ENCODE assay signal across 16 cellular contexts in the genomic region with DNA sequence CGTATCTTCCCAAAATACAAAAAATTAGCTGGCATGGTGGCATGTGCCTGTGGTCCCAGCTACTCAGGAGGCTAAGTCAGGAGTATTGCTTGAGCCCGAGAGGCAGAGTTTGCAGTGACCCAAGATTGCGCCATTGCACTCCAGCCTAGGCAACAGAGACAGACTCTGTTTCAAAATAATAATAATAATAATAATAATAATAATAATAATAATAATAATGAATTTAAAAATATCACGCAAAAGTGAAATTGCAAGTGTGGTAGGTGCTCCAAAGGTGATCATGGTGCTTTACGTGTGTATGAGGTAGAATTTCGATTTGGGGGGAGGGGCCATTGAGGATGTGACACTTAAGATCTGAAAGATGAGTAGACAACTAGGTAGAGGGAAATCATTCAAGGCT. TPM values are rescaled to one million over a fixed set of nuclear protein-coding genes. Genes with fewer than 3 reads are reported as not detected.
DNase-seq lines count a peak whose midpoint lies in the region; ATAC-seq lines count a peak whose summit lies in the region.
"Had no signal": no experiment of that assay in that cellular context is flagged by ENCODE, and none has a peak within 500 bp of the region (broad histone marks: within the 10 kb centered on the region; RNA-seq: fewer than 3 reads in every experiment).

No MANE protein-coding gene starts in this region.

- CTCF ChIA-PET in activated CD4-positive, alpha-beta memory T cell treated with anti-CD3 and anti-CD28 coated beads for 36 hours (lab: Charles Lee) = interaction anchor here (0.8 kb wide), 1 partner anchor 56 kb away, joined by 3 read pairs; no protein-coding TSS in a partner anchor
- CTCF ChIA-PET in activated CD4-positive, alpha-beta memory T cell treated with anti-CD3 and anti-CD28 coated beads, Interleukin-2, amount 10 ng/mL, durations not matched to agents 7 days and 5 days (lab: Charles Lee) = no interaction called here

- H3K36me3 Mint-ChIP-seq in T-helper 1 cell treated with Interleukin-12 subunit alpha and Interleukin-12 subunit beta and Interleukin-4 antibody, amounts not matched to agents 30 μg/mL and 1 μg/mL, for 36 hours (ENCODE audit: low read depth) = peaks cover 2% of the 10 kb centered on the region
- H3K36me3 Mint-ChIP-seq in activated CD4-positive, alpha-beta memory T cell treated with anti-CD3 and anti-CD28 coated beads for 36 hours = peaks cover 5% of the 10 kb centered on the region
- peaks cover 9% of the 10 kb centered on the region for H3K36me3 Mint-ChIP-seq in activated CD4-positive, alpha-beta memory T cell treated with anti-CD3 and anti-CD28 coated beads, Interleukin-2, amount 10 ng/mL, durations not matched to agents 7 days and 5 days (ENCODE audit: low read depth)
- H3K36me3 Mint-ChIP-seq in stimulated activated naive CD8-positive, alpha-beta T cell treated with anti-CD3 and anti-CD28 coated beads, Interleukin-15, Interleukin-2, amounts not matched to agents 100 ng/mL and 50 ng/mL, for 24 hours (ENCODE audit: low read depth) = peaks cover 7% of the 10 kb centered on the region

- peak overlapping the region; percentile 24 for H3K27ac Mint-ChIP-seq in T-helper 1 cell treated with Interleukin-12 subunit alpha and Interleukin-12 subunit beta and Interleukin-4 antibody, amounts not matched to agents 30 μg/mL and 1 μg/mL, for 36 hours
- peak overlapping the region; percentile 50 for H3K27ac Mint-ChIP-seq in activated CD4-positive, alpha-beta memory T cell treated with anti-CD3 and anti-CD28 coated beads for 36 hours
- no peak overlapping the region for H3K27ac Mint-ChIP-seq in activated CD4-positive, alpha-beta memory T cell treated with anti-CD3 and anti-CD28 coated beads, Interleukin-2, amount 10 ng/mL, durations not matched to agents 7 days and 5 days
- peak overlapping the region; percentile 8 for H3K27ac Mint-ChIP-seq in stimulated activated naive CD8-positive, alpha-beta T cell treated with anti-CD3 and anti-CD28 coated beads, Interleukin-15, Interleukin-2, amounts not matched to agents 100 ng/mL and 50 ng/mL, for 24 hours
- H3K27ac Mint-ChIP-seq in stimulated activated naive CD8-positive, alpha-beta T cell treated with anti-CD3 and anti-CD28 coated beads, Interleukin-15, amount 100 ng/mL, for 72 hours = no peak overlapping the region
- H3K27ac Mint-ChIP-seq: B cell; CD4-positive, alpha-beta T cell; CD8-positive, alpha-beta T cell had no signal

- ATAC-seq in stimulated activated naive CD8-positive, alpha-beta T cell treated with anti-CD3 and anti-CD28 coated beads, Interleukin-15, amount 100 ng/mL, for 72 hours = no peak
- ATAC-seq: A549; CD8-positive, alpha-beta T cell had no signal

- intact Hi-C loops in activated CD4-positive, alpha-beta memory T cell treated with anti-CD3 and anti-CD28 coated beads for 36 hours (cut with micrococcal nuclease) = no loop called here
- intact Hi-C loops in posterior cingulate gyrus (cut with DNase I) = no loop called here

- peaks cover 22% of the 10 kb centered on the region for H3K4me1 Mint-ChIP-seq in T-helper 1 cell treated with Interleukin-12 subunit alpha and Interleukin-12 subunit beta and Interleukin-4 antibody, amounts not matched to agents 30 μg/mL and 1 μg/mL, for 36 hours (ENCODE audit: low read depth)
- H3K4me1 Mint-ChIP-seq in activated CD4-positive, alpha-beta memory T cell treated with anti-CD3 and anti-CD28 coated beads for 36 hours (ENCODE audit: low read depth) = peaks cover 26% of the 10 kb centered on the region
- H3K4me1 Mint-ChIP-seq in activated CD4-positive, alpha-beta memory T cell treated with anti-CD3 and anti-CD28 coated beads, Interleukin-2, amount 10 ng/mL, durations not matched to agents 7 days and 5 days = peaks cover 24% of the 10 kb centered on the region
- peaks cover 31% of the 10 kb centered on the region for H3K4me1 Mint-ChIP-seq in stimulated activated naive CD8-positive, alpha-beta T cell treated with anti-CD3 and anti-CD28 coated beads, Interleukin-15, Interleukin-2, amounts not matched to agents 100 ng/mL and 50 ng/mL, for 24 hours (ENCODE audit: low read depth)
- H3K4me1 Mint-ChIP-seq in stimulated activated naive CD8-positive, alpha-beta T cell treated with anti-CD3 and anti-CD28 coated beads, Interleukin-15, amount 100 ng/mL, for 72 hours = peaks cover 47% of the 10 kb centered on the region

- H3K9me3 Mint-ChIP-seq in T-helper 1 cell treated with Interleukin-12 subunit alpha and Interleukin-12 subunit beta and Interleukin-4 antibody, amounts not matched to agents 30 μg/mL and 1 μg/mL, for 36 hours = peaks cover 31% of the 10 kb centered on the region
- H3K9me3 Mint-ChIP-seq in activated CD4-positive, alpha-beta memory T cell treated with anti-CD3 and anti-CD28 coated beads for 36 hours = peaks cover 9% of the 10 kb centered on the region
- H3K9me3 Mint-ChIP-seq in activated CD4-positive, alpha-beta memory T cell treated with anti-CD3 and anti-CD28 coated beads, Interleukin-2, amount 10 ng/mL, durations not matched to agents 7 days and 5 days = peaks cover 5% of the 10 kb centered on the region
- H3K9me3 Mint-ChIP-seq in stimulated activated naive CD8-positive, alpha-beta T cell treated with anti-CD3 and anti-CD28 coated beads, Interleukin-15, Interleukin-2, amounts not matched to agents 100 ng/mL and 50 ng/mL, for 24 hours = peaks cover 5% of the 10 kb centered on the region
- H3K9me3 Mint-ChIP-seq in stimulated activated naive CD8-positive, alpha-beta T cell treated with anti-CD3 and anti-CD28 coated beads, Interleukin-15, amount 100 ng/mL, for 72 hours = peaks cover 7 to 14% of the 10 kb centered on the region in 2 donors
- H3K9me3 Mint-ChIP-seq: CD4-positive, alpha-beta T cell had no signal

- H3K27me3 Mint-ChIP-seq in T-helper 1 cell treated with Interleukin-12 subunit alpha and Interleukin-12 subunit beta and Interleukin-4 antibody, amounts not matched to agents 30 μg/mL and 1 μg/mL, for 36 hours (ENCODE audit: low read depth) = peaks cover 41% of the 10 kb centered on the region
- H3K27me3 Mint-ChIP-seq in activated CD4-positive, alpha-beta memory T cell treated with anti-CD3 and anti-CD28 coated beads for 36 hours = peaks cover 17% of the 10 kb centered on the region
- H3K27me3 Mint-ChIP-seq in activated CD4-positive, alpha-beta memory T cell treated with anti-CD3 and anti-CD28 coated beads, Interleukin-2, amount 10 ng/mL, durations not matched to agents 7 days and 5 days = peaks cover 27% of the 10 kb centered on the region
- H3K27me3 Mint-ChIP-seq in stimulated activated naive CD8-positive, alpha-beta T cell treated with anti-CD3 and anti-CD28 coated beads, Interleukin-15, Interleukin-2, amounts not matched to agents 100 ng/mL and 50 ng/mL, for 24 hours = peaks cover 37% of the 10 kb centered on the region
- H3K27me3 Mint-ChIP-seq in stimulated activated naive CD8-positive, alpha-beta T cell treated with anti-CD3 and anti-CD28 coated beads, Interleukin-15, amount 100 ng/mL, for 72 hours = peaks cover 45% of the 10 kb centered on the region
- H3K27me3 Mint-ChIP-seq: CD4-positive, alpha-beta T cell had no signal

- POLR2A ChIA-PET in activated CD4-positive, alpha-beta memory T cell treated with anti-CD3 and anti-CD28 coated beads for 36 hours (lab: Charles Lee) = no interaction called here
- POLR2A ChIA-PET in activated CD4-positive, alpha-beta memory T cell treated with anti-CD3 and anti-CD28 coated beads, Interleukin-2, amount 10 ng/mL, durations not matched to agents 7 days and 5 days (lab: Charles Lee) = no interaction called here

- DNase-seq in T-helper 1 cell (no peak), posterior cingulate gyrus (no peak)
- no peak for DNase-seq in activated CD4-positive, alpha-beta memory T cell treated with anti-CD3 and anti-CD28 coated beads for 36 hours
- DNase-seq in activated CD4-positive, alpha-beta memory T cell treated with anti-CD3 and anti-CD28 coated beads, Interleukin-2, amount 10 ng/mL, durations not matched to agents 7 days and 5 days = no peak
- DNase-seq in stimulated activated naive CD8-positive, alpha-beta T cell treated with anti-CD3 and anti-CD28 coated beads, Interleukin-15, amount 100 ng/mL, for 72 hours = no peak
- DNase-seq: AML-193; Caco-2; Calu3; CD4-positive, alpha-beta T cell; CD8-positive, alpha-beta T cell; DMS79 treated with DMSO at 0.1 percent for 48 hours; GF-D8 had no signal

- no peak overlapping the region for H3K4me3 Mint-ChIP-seq in T-helper 1 cell treated with Interleukin-12 subunit alpha and Interleukin-12 subunit beta and Interleukin-4 antibody, amounts not matched to agents 30 μg/mL and 1 μg/mL, for 36 hours
- no peak overlapping the region for H3K4me3 Mint-ChIP-seq in activated CD4-positive, alpha-beta memory T cell treated with anti-CD3 and anti-CD28 coated beads for 36 hours
- no peak overlapping the region for H3K4me3 Mint-ChIP-seq in activated CD4-positive, alpha-beta memory T cell treated with anti-CD3 and anti-CD28 coated beads, Interleukin-2, amount 10 ng/mL, durations not matched to agents 7 days and 5 days
- no peak overlapping the region for H3K4me3 Mint-ChIP-seq in stimulated activated naive CD8-positive, alpha-beta T cell treated with anti-CD3 and anti-CD28 coated beads, Interleukin-15, Interleukin-2, amounts not matched to agents 100 ng/mL and 50 ng/mL, for 24 hours
- no peak overlapping the region for H3K4me3 Mint-ChIP-seq in stimulated activated naive CD8-positive, alpha-beta T cell treated with anti-CD3 and anti-CD28 coated beads, Interleukin-15, amount 100 ng/mL, for 72 hours
- H3K4me3 Mint-ChIP-seq: B cell; CD4-positive, alpha-beta T cell; CD8-positive, alpha-beta T cell had no signal

RNA-seq across cellular contexts. Expression of gene HPSE, which starts 4.9 kb away (rescaled TPM):
- total RNA-seq in activated CD4-positive, alpha-beta memory T cell treated with anti-CD3 and anti-CD28 coated beads for 36 hours = 10 to 100 TPM; 16.5 TPM
- 10 to 100 TPM; 30.4 to 32.7 TPM for total RNA-seq in activated CD4-positive, alpha-beta memory T cell treated with anti-CD3 and anti-CD28 coated beads, Interleukin-2, amount 10 ng/mL, durations not matched to agents 7 days and 5 days

RNA-seq across cellular contexts. Expression of gene COQ2, which starts 55.0 kb away (rescaled TPM):
- 10 to 100 TPM; 15.9 to 18.7 TPM for total RNA-seq in activated CD4-positive, alpha-beta memory T cell treated with anti-CD3 and anti-CD28 coated beads for 36 hours
- total RNA-seq in activated CD4-positive, alpha-beta memory T cell treated with anti-CD3 and anti-CD28 coated beads, Interleukin-2, amount 10 ng/mL, durations not matched to agents 7 days and 5 days = 10 to 100 TPM; 20.3 to 20.7 TPM

Comparison
In these comparisons a context has a peak if more than half of its experiments do, and no peak if none do; other contexts are left out.
1. H3K27ac Mint-ChIP-seq: peak in T-helper 1 cell treated with Interleukin-12 subunit alpha and Interleukin-12 subunit beta and Interleukin-4 antibody, amounts not matched to agents 30 μg/mL and 1 μg/mL, for 36 hours (single experiment), activated CD4-positive, alpha-beta memory T cell treated with anti-CD3 and anti-CD28 coated beads for 36 hours (single experiment) and stimulated activated naive CD8-positive, alpha-beta T cell treated with anti-CD3 and anti-CD28 coated beads, Interleukin-15, Interleukin-2, amounts not matched to agents 100 ng/mL and 50 ng/mL, for 24 hours (single experiment); none in activated CD4-positive, alpha-beta memory T cell treated with anti-CD3 and anti-CD28 coated beads, Interleukin-2, amount 10 ng/mL, durations not matched to agents 7 days and 5 days (single experiment) and stimulated activated naive CD8-positive, alpha-beta T cell treated with anti-CD3 and anti-CD28 coated beads, Interleukin-15, amount 100 ng/mL, for 72 hours (0 of 2).